In genomic region chr12:16037533-16037932, GRCh38 we compare ENCODE assay signal across 17 cellular contexts.
"Had no signal": no experiment of that assay in that cellular context is flagged by ENCODE, and none has a peak within 500 bp of the region (broad histone marks: within the 10 kb centered on the region; RNA-seq: fewer than 3 reads in every experiment).

No MANE protein-coding gene starts in this region.

- H3K4me1 ChIP-seq: esophagus squamous epithelium had no signal

- DNase-seq: activated CD4-positive, alpha-beta T cell treated with anti-CD3 and anti-CD28 coated beads for 1 hour; activated CD4-positive, alpha-beta T cell treated with anti-CD3 and anti-CD28 coated beads, Interleukin-2, amount 50 U/mL, for 48 hours; activated effector memory CD4-positive, alpha-beta T cell treated with anti-CD3 and anti-CD28 coated beads, Interleukin-2, amount 50 U/mL, for 16 hours; activated naive CD8-positive, alpha-beta T cell treated with anti-CD3 and anti-CD28 coated beads for 36 hours; activated T-cell treated with anti-CD3 and anti-CD28 coated beads, Interleukin-2, amount 50 U/mL, for 4 hours; anterior cingulate cortex; dorsolateral prefrontal cortex; esophagus squamous epithelium; foreskin fibroblast; glutamatergic neuron; immature natural killer cell; naive thymus-derived CD4-positive, alpha-beta T cell; stimulated activated CD4-positive, alpha-beta T cell treated with anti-CD3 and anti-CD28 coated beads, Interleukin-4, amount 100 ng/mL, for 4 hours; T-helper 9 cell had no signal

- H3K4me3 Mint-ChIP-seq: activated naive CD8-positive, alpha-beta T cell treated with anti-CD3 and anti-CD28 coated beads for 36 hours; activated T-cell treated with anti-CD3 and anti-CD28 coated beads, Interleukin-2, amount 50 U/mL, for 4 hours; immature natural killer cell; naive thymus-derived CD4-positive, alpha-beta T cell had no signal

- H3K27me3 ChIP-seq: dorsolateral prefrontal cortex, esophagus squamous epithelium, neutrophil had no signal

- H3K4me3 ChIP-seq: dorsolateral prefrontal cortex, esophagus squamous epithelium, lung, skin epidermis had no signal

- H3K27ac ChIP-seq: dorsolateral prefrontal cortex, esophagus squamous epithelium, neutrophil, skin epidermis had no signal

- H3K4me1 Mint-ChIP-seq: activated naive CD8-positive, alpha-beta T cell treated with anti-CD3 and anti-CD28 coated beads for 36 hours; immature natural killer cell; naive thymus-derived CD4-positive, alpha-beta T cell had no signal

- H3K27ac Mint-ChIP-seq: activated naive CD8-positive, alpha-beta T cell treated with anti-CD3 and anti-CD28 coated beads for 36 hours; immature natural killer cell; naive thymus-derived CD4-positive, alpha-beta T cell had no signal

- H3K27me3 Mint-ChIP-seq: activated naive CD8-positive, alpha-beta T cell treated with anti-CD3 and anti-CD28 coated beads for 36 hours; naive thymus-derived CD4-positive, alpha-beta T cell had no signal

- H3K9me3 ChIP-seq: esophagus squamous epithelium, neutrophil had no signal
